ENCODE assay signal across 8 cellular contexts in the genomic region with DNA sequence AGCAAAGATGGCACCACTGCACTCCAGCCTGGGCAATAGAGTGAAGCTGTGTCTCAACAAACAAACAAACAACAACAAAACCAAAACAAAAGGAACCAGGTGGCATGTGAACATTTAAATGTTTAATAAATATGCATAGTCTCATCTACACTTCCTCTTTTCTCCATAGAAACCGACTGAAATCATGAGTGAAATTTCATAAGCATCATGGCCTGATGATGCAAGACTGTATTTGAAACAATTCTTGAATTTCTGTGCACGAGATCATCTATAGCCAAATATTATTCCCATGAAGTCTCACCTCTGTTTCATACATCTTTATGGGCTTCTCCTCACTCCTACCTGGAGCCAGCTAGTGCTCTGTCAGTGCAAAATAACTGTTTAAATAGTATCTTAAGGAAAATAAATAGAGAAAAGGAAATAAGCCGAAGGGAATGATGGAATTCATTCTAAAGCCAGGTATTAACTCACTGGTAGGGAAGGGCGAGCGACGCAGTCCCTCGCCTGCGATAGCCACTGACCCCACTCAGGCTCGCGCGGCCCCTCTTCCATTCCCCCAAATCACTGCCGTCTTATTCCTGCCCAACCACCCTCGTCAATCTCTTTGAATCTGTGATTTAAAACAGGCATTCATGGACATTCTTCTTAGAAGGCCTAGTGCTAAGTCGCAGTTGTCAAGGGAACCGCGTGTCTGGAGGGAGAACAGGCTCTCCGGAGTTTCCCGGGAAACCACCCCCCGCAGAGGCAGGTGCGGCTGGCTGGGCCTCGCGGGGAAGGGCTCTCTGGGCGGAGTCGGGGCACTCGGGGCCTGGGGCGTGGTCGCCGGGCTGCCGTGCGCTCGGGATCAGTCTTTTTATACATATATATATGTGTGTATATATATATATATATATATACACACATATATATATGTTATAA. TPM values are rescaled to one million over a fixed set of nuclear protein-coding genes. Genes with fewer than 3 reads are reported as not detected.
DNase-seq lines count a peak whose midpoint lies in the region; ATAC-seq and TF ChIP-seq lines count a peak whose summit lies in the region.

No MANE protein-coding gene starts in this region.

- H3K27me3 ChIP-seq in esophagus squamous epithelium (peaks cover 0 to 40% (median 0%) of the 10 kb centered on the region in 4 donors), neuron (ENCODE audit: insufficient read depth, low read length) (no peaks in the 10 kb centered on the region)

- H3K27ac Mint-ChIP-seq in activated naive CD4-positive, alpha-beta T cell treated with anti-CD3 and anti-CD28 coated beads, Interleukin-2, amount 50 U/mL, for 72 hours = no peak overlapping the region

- DNase-seq in activated naive CD4-positive, alpha-beta T cell treated with Interleukin-2 at 50 U/mL for 16 hours = peak; percentile 37
- DNase-seq in activated naive CD4-positive, alpha-beta T cell treated with anti-CD3 and anti-CD28 coated beads, Interleukin-2, amount 50 U/mL, for 72 hours (ENCODE audit: low spot score in 2 of 2) = no peak
- peak; percentile 82 for DNase-seq in NCI-H1436 (lab: John Stamatoyannopoulos, UW)
- peak; percentile 53 for DNase-seq in T-helper 22 cell (ENCODE audit: low read depth)
- no peak for DNase-seq in esophagus squamous epithelium (lab: John Stamatoyannopoulos, UW)
- no peak for DNase-seq in putamen (ENCODE audit: low spot score)

- H3K4me3 ChIP-seq in esophagus squamous epithelium (peak overlapping the region; percentile 31 to 65 (median 54)), neuron (ENCODE audit: low read length) (peak overlapping the region; percentile 68)

- H3K36me3 Mint-ChIP-seq in activated naive CD4-positive, alpha-beta T cell treated with anti-CD3 and anti-CD28 coated beads, Interleukin-2, amount 50 U/mL, for 72 hours = no peaks in the 10 kb centered on the region

- no peak for TF ChIP-seq POLR2A in esophagus squamous epithelium (IDR thresholded peaks at IDR 0.05)

- no peaks in the 10 kb centered on the region for H3K9me3 Mint-ChIP-seq in activated naive CD4-positive, alpha-beta T cell treated with anti-CD3 and anti-CD28 coated beads, Interleukin-2, amount 50 U/mL, for 72 hours

- TF ChIP-seq CTCF in esophagus squamous epithelium (IDR thresholded peaks at IDR 0.05) = no peak

- intact Hi-C loops in esophagus squamous epithelium (cut with DNase I) = no loop called here

- H3K27ac ChIP-seq in esophagus squamous epithelium = no peak overlapping the region

- peak overlapping the region; percentile 33 for H2AFZ ChIP-seq in neuron (ENCODE audit: low read depth, low read length)

- H3K9me3 ChIP-seq in esophagus squamous epithelium (no peaks in the 10 kb centered on the region), neuron (ENCODE audit: low read length) (no peaks in the 10 kb centered on the region)

- WGBS in esophagus squamous epithelium, 2 donors = 33 to 56% methylated on average over 14 to 23 of the region's 31 CpGs

- H3K36me3 ChIP-seq in esophagus squamous epithelium (no peaks in the 10 kb centered on the region), neuron (ENCODE audit: insufficient read depth, low read length) (no peaks in the 10 kb centered on the region)

- no peak for ATAC-seq in activated naive CD4-positive, alpha-beta T cell treated with anti-CD3 and anti-CD28 coated beads, Interleukin-2, amount 50 U/mL, for 72 hours
- no peak for ATAC-seq in GM18909 (IDR thresholded peaks at IDR 0.05; ENCODE audit: poor library complexity, unreplicated experiment)

- H3K4me1 ChIP-seq in esophagus squamous epithelium = peaks cover 14 to 27% (median 18%) of the 10 kb centered on the region in 3 donors
- H3K4me1 ChIP-seq in neuron (ENCODE audit: insufficient read depth, low read length) = peaks cover 33% of the 10 kb centered on the region

RNA-seq across cellular contexts. Expression of a gene that starts 52.4 kb away (rescaled TPM):
- total RNA-seq in activated naive CD4-positive, alpha-beta T cell treated with anti-CD3 and anti-CD28 coated beads, Interleukin-2, amount 50 U/mL, for 72 hours = 1 to 10 TPM in 1 of 2 donors, under 1 TPM in 1; 0.32 to 4.4 TPM
- total RNA-seq in esophagus squamous epithelium = 10 to 100 TPM in 3 of 4 donors, 1 to 10 TPM in 1; 5.8 to 18.9 (median 14.9) TPM

Comparison
In these comparisons a context has a peak if more than half of its experiments do, and no peak if none do; other contexts are left out.
1. DNase-seq: peak in activated naive CD4-positive, alpha-beta T cell treated with Interleukin-2 at 50 U/mL for 16 hours (single experiment), NCI-H1436 (single experiment) and T-helper 22 cell (single experiment); none in activated naive CD4-positive, alpha-beta T cell treated with anti-CD3 and anti-CD28 coated beads, Interleukin-2, amount 50 U/mL, for 72 hours (0 of 2), esophagus squamous epithelium (single experiment) and putamen (single experiment).